In genomic region chr19:8036438-8037099, GRCh38 we compare ENCODE assay signal across 1 cellular context.
TF ChIP-seq lines count a peak whose summit lies in the region.

No MANE protein-coding gene starts in this region.

TF ChIP-seq in H1, 55 proteins besides CTCF, POLR2A, EP300 and RAD21:
- TF ChIP-seq SAP30 (IDR thresholded peaks at IDR 0.05; ENCODE audit: insufficient read depth, insufficient replicate concordance, low read length), result no peak
- TF ChIP-seq JUN (IDR thresholded peaks at IDR 0.05; ENCODE audit: low read depth, low read length), result no peak
- no peak for TF ChIP-seq NRF1 (IDR thresholded peaks at IDR 0.05; ENCODE audit: low read depth, low read length)
- no peak for TF ChIP-seq TAF1 (IDR thresholded peaks at IDR 0.05; ENCODE audit: low read depth, low read length)
- TF ChIP-seq EGR1 (IDR thresholded peaks at IDR 0.05; ENCODE audit: borderline replicate concordance, low read depth, low read length), result no peak
- no peak for TF ChIP-seq CBX5 (IDR thresholded peaks at IDR 0.05; ENCODE audit: low read depth, low read length)
- TF ChIP-seq SP2 (IDR thresholded peaks at IDR 0.05; ENCODE audit: low read length), result no peak
- no peak for TF ChIP-seq SP1 (IDR thresholded peaks at IDR 0.05; ENCODE audit: low read depth, low read length)
- TF ChIP-seq YY1 (IDR thresholded peaks at IDR 0.05; ENCODE audit: low read depth, low read length), result no peak
- TF ChIP-seq KDM4A (IDR thresholded peaks at IDR 0.05; ENCODE audit: low read depth, low read length, severe bottlenecking), result no peak
- TF ChIP-seq BRCA1 (IDR thresholded peaks at IDR 0.05; ENCODE audit: low read depth, low read length), result no peak
- TF ChIP-seq ASH2L (IDR thresholded peaks at IDR 0.05; ENCODE audit: low read length), result no peak
- no peak for TF ChIP-seq TBP (IDR thresholded peaks at IDR 0.05; ENCODE audit: low read depth, low read length)
- TF ChIP-seq CBX8 (IDR thresholded peaks at IDR 0.05; ENCODE audit: borderline replicate concordance, low read depth, low read length), result no peak
- no peak for TF ChIP-seq SIRT6 (IDR thresholded peaks at IDR 0.05; ENCODE audit: low read length)
- TF ChIP-seq CEBPB (IDR thresholded peaks at IDR 0.05; ENCODE audit: low read depth, low read length), result no peak
- no peak for TF ChIP-seq GTF2F1 (IDR thresholded peaks at IDR 0.05; ENCODE audit: borderline replicate concordance, low read depth, low read length)
TF ChIP-seq in H1: peak in this region for 0.
